ENCODE assay signal across 35 cellular contexts in the genomic region with DNA sequence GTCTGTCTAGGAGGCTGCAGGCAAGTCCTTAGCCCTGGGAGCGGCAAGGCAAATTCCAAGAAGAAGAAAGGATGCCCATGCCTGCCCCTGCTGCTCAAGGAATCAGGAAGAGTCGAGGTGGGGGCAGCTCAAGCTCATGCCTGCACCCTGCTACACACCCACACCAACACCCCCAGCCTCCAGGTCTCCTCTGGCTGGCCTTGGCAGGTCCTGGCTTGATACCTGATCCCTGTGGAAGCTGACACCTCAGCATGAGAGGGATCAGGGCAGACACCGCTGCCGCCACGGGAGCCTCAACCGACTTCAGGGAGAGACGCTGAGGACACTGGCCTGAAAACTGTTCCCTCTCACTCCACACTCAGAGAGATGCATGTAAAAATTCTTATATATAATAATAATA. TPM values are rescaled to one million over a fixed set of nuclear protein-coding genes. Genes with fewer than 3 reads are reported as not detected.
"Had no signal": no experiment of that assay in that cellular context is flagged by ENCODE, and none has a peak within 500 bp of the region (broad histone marks: within the 10 kb centered on the region; RNA-seq: fewer than 3 reads in every experiment).

No MANE protein-coding gene starts in this region.

- H3K9ac ChIP-seq: KMS-11 had no signal

- H3K4me2 ChIP-seq: KMS-11, PC-9 had no signal

- DNase-seq: activated B cell treated with CpG ODN at 0.5 μM for 24 hours; activated CD4-positive, alpha-beta memory T cell treated with anti-CD3 and anti-CD28 coated beads for 36 hours; activated CD4-positive, alpha-beta T cell treated with anti-CD3 and anti-CD28 coated beads for 4 hours; activated CD4-positive, alpha-beta T cell treated with anti-CD3 and anti-CD28 coated beads, Interleukin-2, amount 50 U/mL, for 1 hour; activated CD4-positive, CD25-positive, alpha-beta regulatory T cell treated with anti-CD3 and anti-CD28 coated beads, Interleukin-2, amount 50 U/mL, for 72 hours; activated CD8-positive, alpha-beta memory T cell treated with anti-CD3 and anti-CD28 coated beads, Interleukin-2, amount 50 U/mL, for 4 hours; activated effector memory CD4-positive, alpha-beta T cell treated with Interleukin-2 at 50 U/mL for 16 hours; activated naive CD4-positive, alpha-beta T cell treated with anti-CD3 and anti-CD28 coated beads, Interleukin-2, amount 10 ng/mL, durations not matched to agents 7 days and 5 days; activated naive CD8-positive, alpha-beta T cell treated with anti-CD3 and anti-CD28 coated beads, Interleukin-2, amount 50 U/mL, for 24 hours; activated T-cell treated with anti-CD3 and anti-CD28 coated beads for 4 hours; activated T-cell treated with anti-CD3 and anti-CD28 coated beads, Interleukin-2, amount 50 U/mL, for 4 hours; anterior cingulate cortex; central memory CD4-positive, alpha-beta T cell; NCI-H1092 treated with DMSO at 0.1 percent for 48 hours; NCI-H1417; NCI-H2029; NCI-H2171 treated with DMSO at 0.1 percent for 48 hours; NCI-H2227 treated with DMSO at 0.1 percent for 48 hours; NCI-H446; NCI-H510A treated with DMSO at 0.1 percent for 48 hours; NCI-H69; NCI-H82; NK-92 treated with Interleukin-12 subunit alpha and Interleukin-12 subunit beta, amount 100 ng/mL, for 24 hours; PC-9; Right ventricle myocardium superior; SW 1271; T-helper 1 cell; T-helper 2 cell; T-helper 9 cell had no signal

- H2AFZ ChIP-seq: PC-9 had no signal

- ATAC-seq: activated naive CD8-positive, alpha-beta T cell treated with anti-CD3 and anti-CD28 coated beads, Interleukin-2, amount 50 U/mL, for 24 hours; activated T-cell treated with anti-CD3 and anti-CD28 coated beads, Interleukin-2, amount 50 U/mL, for 4 hours had no signal

- H3K4me3 ChIP-seq: PC-9 had no signal

- H3K27ac ChIP-seq: KMS-11, PC-9, RWPE1, VCaP had no signal

- FAIRE-seq: bronchial epithelial cell, RCC 7860 had no signal

RNA-seq across cellular contexts. Expression of gene MAFB, which starts 35.5 kb away (rescaled TPM):
- total RNA-seq: activated CD4-positive, alpha-beta memory T cell treated with anti-CD3 and anti-CD28 coated beads for 36 hours; OCI-LY7; PC-9 had no signal
